ENCODE assay signal across 1 cellular context in genomic region chr3:130457681-130458080, GRCh38.
TF ChIP-seq lines count a peak whose summit lies in the region.

No MANE protein-coding gene starts in this region.

TF ChIP-seq in HepG2, 621 proteins besides CTCF, POLR2A, EP300 and RAD21 (continued from another document):
- TF ChIP-seq FOXP4 (CRISPR knock-in tag; IDR thresholded peaks at IDR 0.05) (no peak), KDM6A (CRISPR knock-in tag; IDR thresholded peaks at IDR 0.05; ENCODE audit: low read depth) (no peak), ZUFSP (CRISPR knock-in tag; IDR thresholded peaks at IDR 0.05; ENCODE audit: borderline replicate concordance) (no peak), ZNF512 (CRISPR knock-in tag; IDR thresholded peaks at IDR 0.05) (no peak), CHCHD3 (CRISPR knock-in tag; IDR thresholded peaks at IDR 0.05) (no peak), SMC3 (IDR thresholded peaks at IDR 0.05; ENCODE audit: low read length) (no peak), REST (IDR thresholded peaks at IDR 0.05; ENCODE audit: borderline replicate concordance in 1 of 2, low read depth in 1 of 2, low read length in 2 of 2) (no peak), THAP11 (CRISPR knock-in tag; IDR thresholded peaks at IDR 0.05) (no peak), ZNF234 (CRISPR knock-in tag; conservative IDR thresholded peaks at IDR 0.05) (no peak), SMARCC2 (IDR thresholded peaks at IDR 0.05) (no peak)
TF ChIP-seq in HepG2: peak in this region for 0.
